In the genomic region with DNA sequence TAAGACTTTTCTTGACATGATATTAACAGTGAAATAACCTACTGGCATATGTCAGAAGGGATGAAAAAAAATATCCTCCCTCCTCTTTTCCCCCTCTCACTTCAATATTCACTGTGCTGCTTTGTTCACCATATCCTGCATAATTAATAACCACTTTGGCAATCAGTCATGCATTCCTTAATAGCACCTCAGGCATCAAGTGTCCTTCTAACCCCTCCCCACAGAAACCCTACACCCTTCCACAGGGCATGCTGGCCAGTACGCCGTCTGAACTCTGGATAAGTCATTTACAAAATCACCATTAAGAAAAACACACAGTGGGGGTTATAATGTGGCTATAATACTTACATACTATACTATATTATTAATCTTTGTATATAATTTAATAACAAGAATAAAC, we compare ENCODE assay signal across 20 cellular contexts.
DNase-seq lines count a peak whose midpoint lies in the region; ATAC-seq and TF ChIP-seq lines count a peak whose summit lies in the region.
"Had no signal": no experiment of that assay in that cellular context is flagged by ENCODE, and none has a peak within 500 bp of the region (broad histone marks: within the 10 kb centered on the region; RNA-seq: fewer than 3 reads in every experiment).

No MANE protein-coding gene starts in this region.

- peaks cover 20% of the 10 kb centered on the region for H3K4me1 Mint-ChIP-seq in Calu3 (ENCODE audit: low read depth, unreplicated experiment)
- H3K4me1 Mint-ChIP-seq: activated CD8-positive, alpha-beta memory T cell treated with anti-CD3 and anti-CD28 coated beads, Interleukin-2, amount 10 ng/mL, durations not matched to agents 7 days and 5 days; CD4-positive, alpha-beta memory T cell had no signal

- no peaks in the 10 kb centered on the region for H3K36me3 Mint-ChIP-seq in Calu3 (ENCODE audit: insufficient read depth, unreplicated experiment)
- H3K36me3 Mint-ChIP-seq: activated CD8-positive, alpha-beta memory T cell treated with anti-CD3 and anti-CD28 coated beads, Interleukin-2, amount 10 ng/mL, durations not matched to agents 7 days and 5 days; CD4-positive, alpha-beta memory T cell had no signal

- CTCF ChIA-PET in Calu3 (lab: Charles Lee): no interaction called here

- peak overlapping the region; percentile 70 for H3K27ac Mint-ChIP-seq in Calu3 (ENCODE audit: unreplicated experiment)
- H3K27ac Mint-ChIP-seq: activated CD8-positive, alpha-beta memory T cell treated with anti-CD3 and anti-CD28 coated beads, Interleukin-2, amount 10 ng/mL, durations not matched to agents 7 days and 5 days; CD4-positive, alpha-beta memory T cell had no signal

- BruUV-seq in Calu3 (replicated peaks; lab: Mats Ljungman, UMichigan): no TSS peak

- intact Hi-C loops in Calu3 (cut with micrococcal nuclease; ENCODE audit: unreplicated experiment): no loop called here

- H3K4me3 Mint-ChIP-seq in Calu3 (ENCODE audit: low read depth, unreplicated experiment): peak overlapping the region; percentile 18
- H3K4me3 Mint-ChIP-seq: activated CD8-positive, alpha-beta memory T cell treated with anti-CD3 and anti-CD28 coated beads, Interleukin-2, amount 10 ng/mL, durations not matched to agents 7 days and 5 days; CD4-positive, alpha-beta memory T cell had no signal

- DNase-seq in Calu3 (peak; percentile 35), NCI-H1417 (lab: John Stamatoyannopoulos, UW) (peak; percentile 41 to 97 (median 76)), SK-MEL-5 (ENCODE audit: low read depth, low spot score) (peak; percentile 0), kidney tubule cell (ENCODE audit: low spot score) (peak; percentile 38), NCI-H2196 treated with DMSO at 0.1 percent for 48 hours (lab: John Stamatoyannopoulos, UW; ENCODE audit: unreplicated experiment) (no peak), NCI-H1694 (lab: John Stamatoyannopoulos, UW) (no peak), KG1 (lab: John Stamatoyannopoulos, UW) (no peak)
- DNase-seq: activated CD4-positive, alpha-beta T cell treated with anti-CD3 and anti-CD28 coated beads for 1 hour; activated CD8-positive, alpha-beta memory T cell treated with anti-CD3 and anti-CD28 coated beads, Interleukin-2, amount 10 ng/mL, durations not matched to agents 7 days and 5 days; activated naive CD4-positive, alpha-beta T cell; CD4-positive, alpha-beta memory T cell; dorsolateral prefrontal cortex; posterior cingulate gyrus; RPMI8226; stimulated activated naive CD4-positive, alpha-beta T cell treated with Interleukin-2 at 50 U/mL for 16 hours; T-helper 2 cell; trophoblast cell had no signal

- no peaks in the 10 kb centered on the region for H3K9me3 Mint-ChIP-seq in Calu3 (ENCODE audit: low read depth, unreplicated experiment)

- no peak for TF ChIP-seq CTCF in Calu3 (IDR thresholded peaks at IDR 0.05; ENCODE audit: unreplicated experiment)

- in situ Hi-C loops in SK-MEL-5 (cut with HindIII; ENCODE audit: low pct_unique_long_range_greater_than_20kb, low sequenced_read_pairs): no loop called here

- no peaks in the 10 kb centered on the region for H3K27me3 Mint-ChIP-seq in Calu3 (ENCODE audit: unreplicated experiment)
- H3K27me3 Mint-ChIP-seq: activated CD8-positive, alpha-beta memory T cell treated with anti-CD3 and anti-CD28 coated beads, Interleukin-2, amount 10 ng/mL, durations not matched to agents 7 days and 5 days; CD4-positive, alpha-beta memory T cell had no signal

- no peak for ATAC-seq in esophagus mucosa
- ATAC-seq: activated CD8-positive, alpha-beta memory T cell treated with anti-CD3 and anti-CD28 coated beads, Interleukin-2, amount 10 ng/mL, durations not matched to agents 7 days and 5 days; HCT116; left lobe of liver had no signal

Comparison
In these comparisons a context has a peak if more than half of its experiments do, and no peak if none do; other contexts are left out.
1. DNase-seq: peak in Calu3 (single experiment), NCI-H1417 (3 of 3), SK-MEL-5 (single experiment) and kidney tubule cell (single experiment); none in NCI-H2196 treated with DMSO at 0.1 percent for 48 hours (single experiment), NCI-H1694 (single experiment) and KG1 (single experiment).